11 cellular contexts compared by ENCODE assay signal in genomic region chr10:77622822-77623410, GRCh38. TPM values are rescaled to one million over a fixed set of nuclear protein-coding genes. Genes with fewer than 3 reads are reported as not detected.
DNase-seq lines count a peak whose midpoint lies in the region; ATAC-seq and TF ChIP-seq lines count a peak whose summit lies in the region.
"Had no signal": no experiment of that assay in that cellular context is flagged by ENCODE, and none has a peak within 500 bp of the region (broad histone marks: within the 10 kb centered on the region; RNA-seq: fewer than 3 reads in every experiment).

No MANE protein-coding gene starts in this region.

- DNase-seq in activated B cell treated with CpG ODN at 0.5 μM for 24 hours: no peak
- DNase-seq in activated CD8-positive, alpha-beta memory T cell treated with anti-CD3 and anti-CD28 coated beads, Interleukin-2, amount 50 U/mL, for 4 hours: no peak
- DNase-seq in activated CD4-positive, alpha-beta T cell treated with anti-CD3 and anti-CD28 coated beads for 36 hours: no peak
- no peak for DNase-seq in left lobe of liver (ENCODE audit: low spot score)
- DNase-seq in DMS114 treated with DMSO at 0.1 percent for 48 hours (lab: John Stamatoyannopoulos, UW; ENCODE audit: unreplicated experiment): no peak
- DNase-seq: activated T-cell treated with anti-CD3 and anti-CD28 coated beads, Interleukin-2, amount 50 U/mL, for 72 hours; effector memory CD8-positive, alpha-beta T cell; SHP77 had no signal

- H3K4me1 Mint-ChIP-seq in activated B cell treated with CpG ODN at 0.5 μM for 24 hours: peaks cover 38% of the 10 kb centered on the region
- H3K4me1 Mint-ChIP-seq in stimulated activated memory B cell treated with anti-CD40 and anti-IgM and Interleukin-4, amounts not matched to agents 10 μg/mL and 1 μg/mL and 100 μg/mL, for 72 hours: peaks cover 42% of the 10 kb centered on the region
- H3K4me1 Mint-ChIP-seq in activated CD4-positive, alpha-beta T cell treated with anti-CD3 and anti-CD28 coated beads for 36 hours: no peaks in the 10 kb centered on the region

- peak; percentile 58 for ATAC-seq in GM21381 (IDR thresholded peaks at IDR 0.05; ENCODE audit: unreplicated experiment)
- peak; percentile 82 for ATAC-seq in HG03342 (IDR thresholded peaks at IDR 0.05; ENCODE audit: unreplicated experiment)
- ATAC-seq in activated B cell treated with CpG ODN at 0.5 μM for 24 hours (ENCODE audit: low read depth): peak; percentile 86
- ATAC-seq in stimulated activated memory B cell treated with anti-CD40 and anti-IgM and Interleukin-4, amounts not matched to agents 10 μg/mL and 1 μg/mL and 100 μg/mL, for 72 hours: peak; percentile 76
- no peak for ATAC-seq in activated CD4-positive, alpha-beta T cell treated with anti-CD3 and anti-CD28 coated beads for 36 hours
- no peak for ATAC-seq in left lobe of liver
- ATAC-seq: activated T-cell treated with anti-CD3 and anti-CD28 coated beads, Interleukin-2, amount 50 U/mL, for 72 hours; effector memory CD8-positive, alpha-beta T cell had no signal

- no peak for TF ChIP-seq CTCF in activated B cell treated with CpG ODN at 0.5 μM for 24 hours (IDR thresholded peaks at IDR 0.05)

- POLR2A ChIA-PET in activated B cell treated with CpG ODN at 0.5 μM for 24 hours (lab: Charles Lee): no interaction called here
- POLR2A ChIA-PET in activated CD4-positive, alpha-beta T cell treated with anti-CD3 and anti-CD28 coated beads for 36 hours (lab: Charles Lee): no interaction called here

- no peaks in the 10 kb centered on the region for H3K36me3 Mint-ChIP-seq in activated B cell treated with CpG ODN at 0.5 μM for 24 hours (ENCODE audit: low read depth)
- no peaks in the 10 kb centered on the region for H3K36me3 Mint-ChIP-seq in stimulated activated memory B cell treated with anti-CD40 and anti-IgM and Interleukin-4, amounts not matched to agents 10 μg/mL and 1 μg/mL and 100 μg/mL, for 72 hours
- H3K36me3 Mint-ChIP-seq in activated CD4-positive, alpha-beta T cell treated with anti-CD3 and anti-CD28 coated beads for 36 hours (ENCODE audit: low read depth): no peaks in the 10 kb centered on the region

- no peaks in the 10 kb centered on the region for H3K27me3 Mint-ChIP-seq in activated B cell treated with CpG ODN at 0.5 μM for 24 hours
- no peaks in the 10 kb centered on the region for H3K27me3 Mint-ChIP-seq in stimulated activated memory B cell treated with anti-CD40 and anti-IgM and Interleukin-4, amounts not matched to agents 10 μg/mL and 1 μg/mL and 100 μg/mL, for 72 hours
- H3K27me3 Mint-ChIP-seq in activated CD4-positive, alpha-beta T cell treated with anti-CD3 and anti-CD28 coated beads for 36 hours: no peaks in the 10 kb centered on the region

- H3K9me3 Mint-ChIP-seq in activated B cell treated with CpG ODN at 0.5 μM for 24 hours: no peaks in the 10 kb centered on the region
- H3K9me3 Mint-ChIP-seq in stimulated activated memory B cell treated with anti-CD40 and anti-IgM and Interleukin-4, amounts not matched to agents 10 μg/mL and 1 μg/mL and 100 μg/mL, for 72 hours: no peaks in the 10 kb centered on the region
- no peaks in the 10 kb centered on the region for H3K9me3 Mint-ChIP-seq in activated CD4-positive, alpha-beta T cell treated with anti-CD3 and anti-CD28 coated beads for 36 hours (ENCODE audit: low read depth)
- H3K9me3 Mint-ChIP-seq: activated T-cell treated with anti-CD3 and anti-CD28 coated beads, Interleukin-2, amount 50 U/mL, for 72 hours; effector memory CD8-positive, alpha-beta T cell had no signal

- CTCF ChIA-PET in activated B cell treated with CpG ODN at 0.5 μM for 24 hours (lab: Charles Lee): interaction anchor here (0.7 kb wide), 1 partner anchor 9 kb away, joined by 3 read pairs; no protein-coding TSS in a partner anchor
- CTCF ChIA-PET in activated CD4-positive, alpha-beta T cell treated with anti-CD3 and anti-CD28 coated beads for 36 hours (lab: Charles Lee): no interaction called here

- peak overlapping the region; percentile 69 for H3K4me3 Mint-ChIP-seq in activated B cell treated with CpG ODN at 0.5 μM for 24 hours
- H3K4me3 Mint-ChIP-seq in stimulated activated memory B cell treated with anti-CD40 and anti-IgM and Interleukin-4, amounts not matched to agents 10 μg/mL and 1 μg/mL and 100 μg/mL, for 72 hours: peak overlapping the region; percentile 49
- no peak overlapping the region for H3K4me3 Mint-ChIP-seq in activated CD4-positive, alpha-beta T cell treated with anti-CD3 and anti-CD28 coated beads for 36 hours
- H3K4me3 Mint-ChIP-seq: effector memory CD8-positive, alpha-beta T cell had no signal

- H3K27ac Mint-ChIP-seq in activated B cell treated with CpG ODN at 0.5 μM for 24 hours: peak overlapping the region; percentile 78
- peak overlapping the region; percentile 58 for H3K27ac Mint-ChIP-seq in stimulated activated memory B cell treated with anti-CD40 and anti-IgM and Interleukin-4, amounts not matched to agents 10 μg/mL and 1 μg/mL and 100 μg/mL, for 72 hours
- no peak overlapping the region for H3K27ac Mint-ChIP-seq in activated CD4-positive, alpha-beta T cell treated with anti-CD3 and anti-CD28 coated beads for 36 hours
- H3K27ac Mint-ChIP-seq: effector memory CD8-positive, alpha-beta T cell had no signal

- intact Hi-C loops in activated B cell treated with CpG ODN at 0.5 μM for 24 hours (cut with micrococcal nuclease): loop anchor here (5.0 kb wide), 1 partner anchor 81 kb away; no protein-coding TSS in a partner anchor
- intact Hi-C loops in activated CD4-positive, alpha-beta T cell treated with anti-CD3 and anti-CD28 coated beads for 36 hours (cut with DNase I, micrococcal nuclease): no loop called here

RNA-seq across cellular contexts. Expression of gene KCNMA1, which starts 14.7 kb away (rescaled TPM):
- 3.3 and 3.7 TPM in 2 replicates for total RNA-seq in activated B cell treated with CpG ODN at 0.5 μM for 24 hours
- total RNA-seq in activated CD4-positive, alpha-beta T cell treated with anti-CD3 and anti-CD28 coated beads for 36 hours: under 1 TPM in 1 of 2 experiments, not detected in 1; 0.18 TPM
- total RNA-seq in left lobe of liver: 44.0 TPM

Comparison
In these comparisons a context has a peak if more than half of its experiments do, and no peak if none do; other contexts are left out.
1. ATAC-seq: peak in GM21381 (single experiment), HG03342 (single experiment), activated B cell treated with CpG ODN at 0.5 μM for 24 hours (single experiment) and stimulated activated memory B cell treated with anti-CD40 and anti-IgM and Interleukin-4, amounts not matched to agents 10 μg/mL and 1 μg/mL and 100 μg/mL, for 72 hours (single experiment); none in activated CD4-positive, alpha-beta T cell treated with anti-CD3 and anti-CD28 coated beads for 36 hours (single experiment) and left lobe of liver (single experiment).